In the genomic region with DNA sequence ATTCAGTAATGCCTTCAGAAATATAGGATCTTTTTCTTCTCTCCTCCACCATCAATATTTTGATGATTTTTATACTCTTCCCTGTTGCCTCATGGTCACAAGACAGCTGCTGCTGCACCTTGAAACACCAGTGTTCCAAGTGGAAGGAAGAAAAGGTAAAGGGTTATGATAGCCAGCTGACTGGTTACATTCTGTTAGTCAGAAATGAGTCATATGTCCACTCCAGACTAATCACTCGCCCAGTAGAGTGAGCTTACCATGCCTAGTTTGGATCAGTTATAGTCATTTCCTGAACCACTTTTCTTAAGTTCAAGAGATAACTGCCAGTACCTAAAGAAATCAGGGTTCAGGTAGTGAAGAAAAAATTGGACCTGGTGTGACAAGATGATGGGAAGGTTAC, we compare ENCODE assay signal across 1 cellular context.
TF ChIP-seq lines count a peak whose summit lies in the region.

No MANE protein-coding gene starts in this region.

TF ChIP-seq in HCT116, 20 proteins besides CTCF, POLR2A, EP300 and RAD21:
- no peak for TF ChIP-seq SIN3A (IDR thresholded peaks at IDR 0.05; ENCODE audit: low read depth)
- no peak for TF ChIP-seq POLR2AphosphoS5 (IDR thresholded peaks at IDR 0.05; ENCODE audit: low read depth, low read length)
- TF ChIP-seq CBX3 (IDR thresholded peaks at IDR 0.05; ENCODE audit: low read depth), result peak; percentile 66; the same call in 1 of the 2 replicates
- TF ChIP-seq JUND (IDR thresholded peaks at IDR 0.05), result peak; percentile 77
- TF ChIP-seq, protein P1, sequence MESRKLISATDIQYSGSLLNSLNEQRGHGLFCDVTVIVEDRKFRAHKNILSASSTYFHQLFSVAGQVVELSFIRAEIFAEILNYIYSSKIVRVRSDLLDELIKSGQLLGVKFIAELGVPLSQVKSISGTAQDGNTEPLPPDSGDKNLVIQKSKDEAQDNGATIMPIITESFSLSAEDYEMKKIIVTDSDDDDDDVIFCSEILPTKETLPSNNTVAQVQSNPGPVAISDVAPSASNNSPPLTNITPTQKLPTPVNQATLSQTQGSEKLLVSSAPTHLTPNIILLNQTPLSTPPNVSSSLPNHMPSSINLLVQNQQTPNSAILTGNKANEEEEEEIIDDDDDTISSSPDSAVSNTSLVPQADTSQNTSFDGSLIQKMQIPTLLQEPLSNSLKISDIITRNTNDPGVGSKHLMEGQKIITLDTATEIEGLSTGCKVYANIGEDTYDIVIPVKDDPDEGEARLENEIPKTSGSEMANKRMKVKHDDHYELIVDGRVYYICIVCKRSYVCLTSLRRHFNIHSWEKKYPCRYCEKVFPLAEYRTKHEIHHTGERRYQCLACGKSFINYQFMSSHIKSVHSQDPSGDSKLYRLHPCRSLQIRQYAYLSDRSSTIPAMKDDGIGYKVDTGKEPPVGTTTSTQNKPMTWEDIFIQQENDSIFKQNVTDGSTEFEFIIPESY (IDR thresholded peaks at IDR 0.05; ENCODE audit: extremely low read depth, insufficient replicate concordance, low read length), result no peak
- no peak for TF ChIP-seq CEBPB (IDR thresholded peaks at IDR 0.05; ENCODE audit: low read depth)
- TF ChIP-seq SP1 (IDR thresholded peaks at IDR 0.05; ENCODE audit: low read depth), result peak; percentile 54; the same call in 1 of the 2 replicates
- TF ChIP-seq SRF (IDR thresholded peaks at IDR 0.05; ENCODE audit: low read depth), result peak; percentile 47; the same call in 1 of the 2 replicates
- TF ChIP-seq FOSL1 (IDR thresholded peaks at IDR 0.05; ENCODE audit: low read depth), result peak; percentile 87
